In genomic region chr15:65335278-65336055, GRCh38 we compare ENCODE assay signal across 22 cellular contexts. TPM values are rescaled to one million over a fixed set of nuclear protein-coding genes. Genes with fewer than 3 reads are reported as not detected.
"Had no signal": no experiment of that assay in that cellular context is flagged by ENCODE, and none has a peak within 500 bp of the region (broad histone marks: within the 10 kb centered on the region; RNA-seq: fewer than 3 reads in every experiment).

No MANE protein-coding gene starts in this region.

- H3K27ac Mint-ChIP-seq: activated naive CD4-positive, alpha-beta T cell treated with anti-CD3 and anti-CD28 coated beads, Interleukin-2, amount 50 U/mL, for 72 hours; effector memory CD8-positive, alpha-beta T cell; T-helper 1 cell treated with Interleukin-12 subunit alpha and Interleukin-12 subunit beta and Interleukin-4 antibody, amounts not matched to agents 30 μg/mL and 1 μg/mL, for 36 hours had no signal

- FAIRE-seq: pancreas had no signal

- H3K9me3 Mint-ChIP-seq: activated naive CD4-positive, alpha-beta T cell treated with anti-CD3 and anti-CD28 coated beads, Interleukin-2, amount 50 U/mL, for 72 hours; effector memory CD8-positive, alpha-beta T cell; T-helper 1 cell treated with Interleukin-12 subunit alpha and Interleukin-12 subunit beta and Interleukin-4 antibody, amounts not matched to agents 30 μg/mL and 1 μg/mL, for 36 hours had no signal

- H3K27me3 ChIP-seq: adrenal gland, pancreas, tibial nerve, vagina had no signal

- H3K36me3 Mint-ChIP-seq: activated naive CD4-positive, alpha-beta T cell treated with anti-CD3 and anti-CD28 coated beads, Interleukin-2, amount 50 U/mL, for 72 hours had no signal

- H3K4me3 ChIP-seq: adrenal gland, lung, pancreas, tibial nerve, vagina had no signal

- H3K27ac ChIP-seq: adrenal gland, epithelial cell of prostate, pancreas, tibial nerve, vagina, VCaP had no signal

- H3K4me3 Mint-ChIP-seq: effector memory CD8-positive, alpha-beta T cell; T-helper 1 cell treated with Interleukin-12 subunit alpha and Interleukin-12 subunit beta and Interleukin-4 antibody, amounts not matched to agents 30 μg/mL and 1 μg/mL, for 36 hours had no signal

- H3K4me1 ChIP-seq: adrenal gland, pancreas, tibial nerve, vagina had no signal

- DNase-seq: activated CD4-positive, alpha-beta T cell treated with anti-CD3 and anti-CD28 coated beads for 1 hour; activated CD4-positive, alpha-beta T cell treated with anti-CD3 and anti-CD28 coated beads, Interleukin-2, amount 50 U/mL, for 4 hours; activated gamma-delta T cell; adrenal gland; effector memory CD8-positive, alpha-beta T cell; foreskin fibroblast; islet precursor cell; pancreas; stimulated activated CD8-positive, alpha-beta memory T cell treated with anti-CD3 and anti-CD28 coated beads, Interleukin-4, amount 100 ng/mL, for 48 hours; stimulated activated naive CD4-positive, alpha-beta T cell had no signal

- H3K9me3 ChIP-seq: adrenal gland, pancreas, tibial nerve, vagina had no signal

- H3K36me3 ChIP-seq: adrenal gland, pancreas, tibial nerve, vagina had no signal

RNA-seq across cellular contexts. Expression of gene RNU5B-1, which starts 31.0 kb away (rescaled TPM):
- total RNA-seq: activated CD8-positive, alpha-beta memory T cell treated with anti-CD3 and anti-CD28 coated beads for 36 hours; activated naive CD4-positive, alpha-beta T cell treated with anti-CD3 and anti-CD28 coated beads, Interleukin-2, amount 50 U/mL, for 72 hours; dermis microvascular lymphatic vessel endothelial cell; myocyte; tibial nerve; vagina had no signal
- polyA plus RNA-seq: adrenal gland, lung, pancreas had no signal

RNA-seq across cellular contexts. Expression of gene RNU5A-1, which starts 39.6 kb away (rescaled TPM):
- total RNA-seq: activated CD8-positive, alpha-beta memory T cell treated with anti-CD3 and anti-CD28 coated beads for 36 hours; activated naive CD4-positive, alpha-beta T cell treated with anti-CD3 and anti-CD28 coated beads, Interleukin-2, amount 50 U/mL, for 72 hours; adrenal gland; cardiac septum; dermis microvascular lymphatic vessel endothelial cell; lung; myocyte; pancreas; sciatic nerve; tibial nerve; vagina had no signal
- polyA plus RNA-seq: adrenal gland, lung, pancreas had no signal

RNA-seq across cellular contexts. Expression of gene IGDCC3, which starts 42.3 kb away (rescaled TPM):
- total RNA-seq: activated CD8-positive, alpha-beta memory T cell treated with anti-CD3 and anti-CD28 coated beads for 36 hours; activated naive CD4-positive, alpha-beta T cell treated with anti-CD3 and anti-CD28 coated beads, Interleukin-2, amount 50 U/mL, for 72 hours; cardiac septum; dermis microvascular lymphatic vessel endothelial cell; sciatic nerve; tibial nerve had no signal
- polyA plus RNA-seq: lung, pancreas had no signal
